ENCODE assay signal across 20 cellular contexts in genomic region chr9:7192266-7192665, GRCh38.
"Had no signal": no experiment of that assay in that cellular context is flagged by ENCODE, and none has a peak within 500 bp of the region (broad histone marks: within the 10 kb centered on the region; RNA-seq: fewer than 3 reads in every experiment).

No MANE protein-coding gene starts in this region.

- DNase-seq: hypothalamus; immature natural killer cell; kidney; left ventricle myocardium inferior; mesendoderm; naive thymus-derived CD4-positive, alpha-beta T cell; occipital lobe; psoas muscle; right lobe of liver; stimulated activated CD4-positive, alpha-beta T cell treated with anti-CD3 and anti-CD28 coated beads, Interleukin-1b, Interleukin-23, amount 100 ng/mL, for 48 hours; stimulated activated CD4-positive, alpha-beta T cell treated with anti-CD3 and anti-CD28 coated beads, Interleukin-4, amount 100 ng/mL, for 1 hour; stimulated activated naive CD4-positive, alpha-beta T cell; uterus had no signal

- H3K4me3 Mint-ChIP-seq: immature natural killer cell; mesothelial cell of epicardium; naive thymus-derived CD4-positive, alpha-beta T cell; natural killer cell treated with Interleukin-12 subunit alpha and Interleukin-12 subunit beta and Interleukin-15 and Interleukin-18, amount 100 ng/mL, for 72 hours; neural progenitor cell; stimulated activated effector memory CD8-positive, alpha-beta T cell treated with anti-CD3 and anti-CD28 coated beads, Interleukin-12 subunit alpha, Interleukin-12 subunit beta, amount 100 ng/mL, for 72 hours; stimulated activated naive CD8-positive, alpha-beta T cell treated with anti-CD3 and anti-CD28 coated beads, Interleukin-15, Interleukin-2, amounts not matched to agents 100 ng/mL and 50 ng/mL, for 24 hours; type B pancreatic cell had no signal

- H3K36me3 Mint-ChIP-seq: natural killer cell treated with Interleukin-12 subunit alpha and Interleukin-12 subunit beta and Interleukin-15 and Interleukin-18, amount 100 ng/mL, for 72 hours; stimulated activated effector memory CD8-positive, alpha-beta T cell treated with anti-CD3 and anti-CD28 coated beads, Interleukin-12 subunit alpha, Interleukin-12 subunit beta, amount 100 ng/mL, for 72 hours had no signal

- FAIRE-seq: islet of Langerhans, kidney had no signal

- ATAC-seq: naive thymus-derived CD4-positive, alpha-beta T cell; natural killer cell treated with Interleukin-12 subunit alpha and Interleukin-12 subunit beta and Interleukin-15 and Interleukin-18, amount 100 ng/mL, for 72 hours; psoas muscle; right lobe of liver; stimulated activated effector memory CD8-positive, alpha-beta T cell treated with anti-CD3 and anti-CD28 coated beads, Interleukin-12 subunit alpha, Interleukin-12 subunit beta, amount 100 ng/mL, for 72 hours had no signal

- H3K4me1 Mint-ChIP-seq: immature natural killer cell; mesothelial cell of epicardium; naive thymus-derived CD4-positive, alpha-beta T cell; stimulated activated effector memory CD8-positive, alpha-beta T cell treated with anti-CD3 and anti-CD28 coated beads, Interleukin-12 subunit alpha, Interleukin-12 subunit beta, amount 100 ng/mL, for 72 hours had no signal

- H3K27ac Mint-ChIP-seq: immature natural killer cell; mesothelial cell of epicardium; naive thymus-derived CD4-positive, alpha-beta T cell; natural killer cell treated with Interleukin-12 subunit alpha and Interleukin-12 subunit beta and Interleukin-15 and Interleukin-18, amount 100 ng/mL, for 72 hours; neural progenitor cell; stimulated activated effector memory CD8-positive, alpha-beta T cell treated with anti-CD3 and anti-CD28 coated beads, Interleukin-12 subunit alpha, Interleukin-12 subunit beta, amount 100 ng/mL, for 72 hours; stimulated activated naive CD8-positive, alpha-beta T cell treated with anti-CD3 and anti-CD28 coated beads, Interleukin-15, Interleukin-2, amounts not matched to agents 100 ng/mL and 50 ng/mL, for 24 hours; type B pancreatic cell had no signal

- H3K27me3 Mint-ChIP-seq: stimulated activated naive CD8-positive, alpha-beta T cell treated with anti-CD3 and anti-CD28 coated beads, Interleukin-15, Interleukin-2, amounts not matched to agents 100 ng/mL and 50 ng/mL, for 24 hours; type B pancreatic cell had no signal
